ENCODE assay signal across 7 cellular contexts in the genomic region with DNA sequence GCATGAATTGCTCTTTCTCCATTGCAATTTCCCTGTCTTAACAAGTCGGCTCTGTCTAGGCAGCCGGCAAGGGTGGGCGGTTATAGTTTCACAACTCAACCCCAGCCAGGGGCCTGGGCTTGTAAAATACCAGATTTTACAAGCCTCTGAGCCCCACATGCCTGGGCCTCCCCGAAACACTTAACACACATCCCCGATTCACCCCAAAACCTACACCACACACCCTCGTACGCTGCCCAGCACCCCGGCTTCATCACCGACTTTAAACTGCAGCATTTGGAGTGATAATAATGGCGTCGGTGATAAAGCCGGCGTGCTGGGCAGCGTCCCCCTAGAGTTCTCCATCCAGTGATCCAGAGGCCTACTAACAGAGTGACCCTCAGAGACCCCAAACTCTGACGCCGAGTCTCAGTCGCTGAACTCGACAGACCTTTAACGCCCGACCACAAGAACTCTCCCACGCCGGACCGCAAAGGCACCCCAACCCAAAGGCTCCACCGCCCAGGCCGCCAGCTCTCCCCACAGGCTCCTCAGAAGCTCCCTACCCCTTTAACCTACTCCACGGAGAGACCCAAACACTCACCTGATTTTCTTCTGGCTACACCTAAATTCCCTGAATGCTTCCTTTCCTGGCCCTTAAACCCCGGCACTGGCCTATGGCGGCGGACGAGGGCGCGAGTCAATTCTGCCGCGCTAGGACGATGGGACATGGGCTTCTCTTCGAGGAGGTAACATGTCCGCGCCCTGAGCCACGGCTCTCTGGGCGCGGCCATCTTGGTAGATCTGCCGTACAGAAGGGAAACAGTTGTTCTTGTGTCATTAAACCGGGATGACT. TPM values are rescaled to one million over a fixed set of nuclear protein-coding genes. Genes with fewer than 3 reads are reported as not detected.
DNase-seq lines count a peak whose midpoint lies in the region; ATAC-seq and TF ChIP-seq lines count a peak whose summit lies in the region.

TSS of gene ZNF649 (minus strand) at position 687 of the 835 bp plus-strand sequence. CDS start 4,910 bp downstream, outside the sequence.

- peaks cover 67% of the 10 kb centered on the region for H3K9me3 Mint-ChIP-seq in activated CD4-positive, alpha-beta memory T cell treated with anti-CD3 and anti-CD28 coated beads, Interleukin-2, amount 10 ng/mL, durations not matched to agents 7 days and 5 days

- peak; percentile 36 to 38 for TF ChIP-seq RAD21 in liver (IDR thresholded peaks at IDR 0.05)

- peaks cover 22% of the 10 kb centered on the region for H3K4me1 Mint-ChIP-seq in activated CD4-positive, alpha-beta memory T cell treated with anti-CD3 and anti-CD28 coated beads, Interleukin-2, amount 10 ng/mL, durations not matched to agents 7 days and 5 days

- H3K4me3 Mint-ChIP-seq in activated CD4-positive, alpha-beta memory T cell treated with anti-CD3 and anti-CD28 coated beads, Interleukin-2, amount 10 ng/mL, durations not matched to agents 7 days and 5 days, result peak within 1 kb of the TSS; percentile 95

- H3K27ac ChIP-seq in liver (ENCODE audit: low read depth in 1 of 2, low read length in 2 of 2), result peak within 1 kb of the TSS; percentile 33 to 72

- ATAC-seq in GM18511 (IDR thresholded peaks at IDR 0.05; ENCODE audit: unreplicated experiment), result peak; percentile 86
- ATAC-seq in HG03108 (IDR thresholded peaks at IDR 0.05; ENCODE audit: unreplicated experiment), result peak; percentile 91

- H3K9ac ChIP-seq in liver (ENCODE audit: low read depth in 1 of 2, low read length in 2 of 2), result peak within 1 kb of the TSS; percentile 55 to 79

- under 1% methylated on average over 43 of the region's 43 CpGs for WGBS in liver

- H3K27me3 ChIP-seq in liver (ENCODE audit: control insufficient read depth in 4 of 4, insufficient read depth in 4 of 4, low read length in 3 of 4), result no peaks in the 10 kb centered on the region

- peaks cover 0 to 20% (median 14%) of the 10 kb centered on the region in 4 donors for H3K36me3 ChIP-seq in liver (ENCODE audit: control insufficient read depth in 4 of 4, insufficient read depth in 3 of 4, low read depth in 1 of 4, low read length in 3 of 4)

- peaks cover 2 to 9% (median 5%) of the 10 kb centered on the region in 4 donors for H3K4me1 ChIP-seq in liver (ENCODE audit: control insufficient read depth in 4 of 4, insufficient read depth in 4 of 4, low read length in 3 of 4)

- POLR2A ChIA-PET in activated CD4-positive, alpha-beta memory T cell treated with anti-CD3 and anti-CD28 coated beads, Interleukin-2, amount 10 ng/mL, durations not matched to agents 7 days and 5 days (lab: Charles Lee), result interaction anchor here (0.7 kb wide), 1 partner anchor 104 kb away, joined by 3 read pairs; no protein-coding TSS in a partner anchor

- CTCF ChIA-PET in activated CD4-positive, alpha-beta memory T cell treated with anti-CD3 and anti-CD28 coated beads, Interleukin-2, amount 10 ng/mL, durations not matched to agents 7 days and 5 days (lab: Charles Lee), result no interaction called here

- no peak for TF ChIP-seq CTCF in liver (IDR thresholded peaks at IDR 0.05; ENCODE audit: low read depth, low read length, missing input control)

- H3K9me3 ChIP-seq in liver (ENCODE audit: control insufficient read depth in 4 of 4, low read length in 3 of 4), result peaks cover 26 to 49% (median 31%) of the 10 kb centered on the region in 4 donors

- peak within 1 kb of the TSS; percentile 89 for H3K27ac Mint-ChIP-seq in activated CD4-positive, alpha-beta memory T cell treated with anti-CD3 and anti-CD28 coated beads, Interleukin-2, amount 10 ng/mL, durations not matched to agents 7 days and 5 days

- peak within 1 kb of the TSS; percentile 85 to 91 (median 86) for H3K4me3 ChIP-seq in liver (ENCODE audit: low read depth in 1 of 3, low read length in 3 of 3)

- H3K36me3 Mint-ChIP-seq in activated CD4-positive, alpha-beta memory T cell treated with anti-CD3 and anti-CD28 coated beads, Interleukin-2, amount 10 ng/mL, durations not matched to agents 7 days and 5 days (ENCODE audit: low read depth), result peaks cover 66% of the 10 kb centered on the region

- H3K27me3 Mint-ChIP-seq in activated CD4-positive, alpha-beta memory T cell treated with anti-CD3 and anti-CD28 coated beads, Interleukin-2, amount 10 ng/mL, durations not matched to agents 7 days and 5 days, result no peaks in the 10 kb centered on the region

- peak; percentile 41 for DNase-seq in NCI-H69 (lab: John Stamatoyannopoulos, UW)
- peak; percentile 82 for DNase-seq in activated CD4-positive, alpha-beta memory T cell treated with anti-CD3 and anti-CD28 coated beads, Interleukin-2, amount 10 ng/mL, durations not matched to agents 7 days and 5 days
- peak; percentile 88 for DNase-seq in ecto neural progenitor cell (ENCODE audit: low spot score)
- peak; percentile 67 for DNase-seq in stimulated activated CD4-positive, alpha-beta T cell treated with anti-CD3 and anti-CD28 coated beads, Interleukin-2, amount 100 ng/mL, for 4 hours (ENCODE audit: low read depth)

TF ChIP-seq in liver, 16 proteins besides CTCF, POLR2A, EP300 and RAD21:
- TF ChIP-seq ZBTB33 (IDR thresholded peaks at IDR 0.05) (peak; percentile 22), EGR1 (IDR thresholded peaks at IDR 0.05; ENCODE audit: low read depth in 2 of 2) (no peak), TAF1 (conservative IDR thresholded peaks at IDR 0.05) (no peak), FOXA2 (IDR thresholded peaks at IDR 0.05) (no peak), FOXA1 (IDR thresholded peaks at IDR 0.05) (no peak), NR2F2 (IDR thresholded peaks at IDR 0.05) (no peak), GABPA (IDR thresholded peaks at IDR 0.05 in 1 of 2, conservative IDR thresholded peaks at IDR 0.05 in 1 of 2) (peak in 1 of 2 donors; percentile 72), ATF3 (IDR thresholded peaks at IDR 0.05) (no peak), HNF4A (conservative IDR thresholded peaks at IDR 0.05) (peak in 1 of 2 donors; percentile 20), YY1 (IDR thresholded peaks at IDR 0.05) (peak; percentile 100), JUND (IDR thresholded peaks at IDR 0.05) (no peak), MAX (IDR thresholded peaks at IDR 0.05) (peak; percentile 67), HNF4G (IDR thresholded peaks at IDR 0.05) (no peak), SP1 (IDR thresholded peaks at IDR 0.05) (no peak), RXRA (IDR thresholded peaks at IDR 0.05) (peak in 1 of 2 donors; percentile 47)
- TF ChIP-seq, protein P1, sequence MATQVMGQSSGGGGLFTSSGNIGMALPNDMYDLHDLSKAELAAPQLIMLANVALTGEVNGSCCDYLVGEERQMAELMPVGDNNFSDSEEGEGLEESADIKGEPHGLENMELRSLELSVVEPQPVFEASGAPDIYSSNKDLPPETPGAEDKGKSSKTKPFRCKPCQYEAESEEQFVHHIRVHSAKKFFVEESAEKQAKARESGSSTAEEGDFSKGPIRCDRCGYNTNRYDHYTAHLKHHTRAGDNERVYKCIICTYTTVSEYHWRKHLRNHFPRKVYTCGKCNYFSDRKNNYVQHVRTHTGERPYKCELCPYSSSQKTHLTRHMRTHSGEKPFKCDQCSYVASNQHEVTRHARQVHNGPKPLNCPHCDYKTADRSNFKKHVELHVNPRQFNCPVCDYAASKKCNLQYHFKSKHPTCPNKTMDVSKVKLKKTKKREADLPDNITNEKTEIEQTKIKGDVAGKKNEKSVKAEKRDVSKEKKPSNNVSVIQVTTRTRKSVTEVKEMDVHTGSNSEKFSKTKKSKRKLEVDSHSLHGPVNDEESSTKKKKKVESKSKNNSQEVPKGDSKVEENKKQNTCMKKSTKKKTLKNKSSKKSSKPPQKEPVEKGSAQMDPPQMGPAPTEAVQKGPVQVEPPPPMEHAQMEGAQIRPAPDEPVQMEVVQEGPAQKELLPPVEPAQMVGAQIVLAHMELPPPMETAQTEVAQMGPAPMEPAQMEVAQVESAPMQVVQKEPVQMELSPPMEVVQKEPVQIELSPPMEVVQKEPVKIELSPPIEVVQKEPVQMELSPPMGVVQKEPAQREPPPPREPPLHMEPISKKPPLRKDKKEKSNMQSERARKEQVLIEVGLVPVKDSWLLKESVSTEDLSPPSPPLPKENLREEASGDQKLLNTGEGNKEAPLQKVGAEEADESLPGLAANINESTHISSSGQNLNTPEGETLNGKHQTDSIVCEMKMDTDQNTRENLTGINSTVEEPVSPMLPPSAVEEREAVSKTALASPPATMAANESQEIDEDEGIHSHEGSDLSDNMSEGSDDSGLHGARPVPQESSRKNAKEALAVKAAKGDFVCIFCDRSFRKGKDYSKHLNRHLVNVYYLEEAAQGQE (IDR thresholded peaks at IDR 0.05), result no peak

RNA-seq across cellular contexts. Expression of gene ZNF649, which starts in this region (rescaled TPM):
- 1 to 10 TPM; 8.1 to 9.6 TPM for total RNA-seq in activated CD4-positive, alpha-beta memory T cell treated with anti-CD3 and anti-CD28 coated beads, Interleukin-2, amount 10 ng/mL, durations not matched to agents 7 days and 5 days
- total RNA-seq in liver, result 1 to 10 TPM; 4.2 to 5.0 TPM
- 1 to 10 TPM in 1 of 2 donors, under 1 TPM in 1; 0.83 to 1.9 TPM for polyA plus RNA-seq in liver

Comparison
In these comparisons a context has a peak if more than half of its experiments do, and no peak if none do; other contexts are left out.
1. Peak in every context shown above with its lines: DNase-seq, ATAC-seq, H3K4me3 ChIP-seq and H3K27ac ChIP-seq.